9 cellular contexts compared by ENCODE assay signal in the genomic region with DNA sequence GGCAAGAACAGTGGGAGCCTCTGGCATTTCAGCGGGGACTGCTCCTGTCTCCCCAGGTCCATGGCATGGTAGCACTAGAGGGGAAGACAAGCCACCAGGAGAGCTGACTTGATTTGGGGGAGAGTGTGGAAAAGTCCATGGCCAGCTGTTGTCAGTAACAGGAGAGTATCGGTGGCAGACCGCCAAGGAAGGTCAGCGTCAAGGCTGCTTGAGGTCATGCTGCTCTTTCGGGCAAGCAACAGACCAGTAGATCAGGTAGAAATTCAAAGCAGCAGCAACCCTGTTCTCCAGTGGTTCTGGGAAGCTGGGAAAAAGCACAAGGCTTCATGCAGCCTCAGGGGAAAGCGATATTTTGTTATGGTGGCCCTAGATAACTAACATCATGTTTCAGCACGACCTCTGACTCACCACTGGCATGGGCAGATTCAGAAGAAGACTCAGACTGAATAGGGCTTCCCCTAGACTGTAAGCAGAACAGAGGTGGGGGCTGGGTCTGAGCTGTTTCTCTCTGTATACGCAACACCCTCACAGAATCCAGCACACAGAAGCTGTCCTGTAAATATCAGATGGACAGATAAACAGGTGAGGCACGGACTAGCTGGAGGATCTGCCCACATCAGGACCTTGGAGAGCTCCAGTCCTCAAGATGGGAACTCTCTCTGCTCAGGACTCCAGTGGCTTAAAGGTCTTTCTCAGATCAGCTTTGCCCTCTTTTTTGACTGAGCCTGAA. TPM values are rescaled to one million over a fixed set of nuclear protein-coding genes. Genes with fewer than 3 reads are reported as not detected.
A peak's percentile ranks its signal among the peaks of the same experiment; 100 is the strongest.
DNase-seq lines count a peak whose midpoint lies in the region; ATAC-seq and TF ChIP-seq lines count a peak whose summit lies in the region.
"Had no signal": no experiment of that assay in that cellular context is flagged by ENCODE, and none has a peak within 500 bp of the region (broad histone marks: within the 10 kb centered on the region; RNA-seq: fewer than 3 reads in every experiment).

No MANE protein-coding gene starts in this region.

- TF ChIP-seq CTCF in fibroblast of villous mesenchyme (IDR thresholded peaks at IDR 0.05; ENCODE audit: insufficient read depth, low read depth, low read length): no peak
- no peak for TF ChIP-seq CTCF in Peyer's patch (IDR thresholded peaks at IDR 0.05)

- POLR2A ChIA-PET in HEK293T (lab: Yijun Ruan, JAX): no interaction called here

- peaks cover 0 to 14% (median 0%) of the 10 kb centered on the region in 4 donors for H3K4me1 ChIP-seq in Peyer's patch

- CTCF ChIA-PET in HEK293T (lab: Yijun Ruan, JAX): no interaction called here

- no peaks in the 10 kb centered on the region for H3K36me3 ChIP-seq in Peyer's patch
- H3K36me3 ChIP-seq: ovary had no signal

- H3K4me3 ChIP-seq in fibroblast of villous mesenchyme (ENCODE audit: low read depth, low read length) (no peak overlapping the region), Peyer's patch (no peak overlapping the region)
- H3K4me3 ChIP-seq: ovary had no signal

- no peaks in the 10 kb centered on the region for H3K36me3 Mint-ChIP-seq in stimulated activated memory B cell treated with anti-CD40 and anti-IgM and Interleukin-4, amounts not matched to agents 10 μg/mL and 1 μg/mL and 100 μg/mL, for 72 hours

- DNase-seq in ACHN: peak; percentile 46
- DNase-seq in HEK293T (ENCODE audit: extremely low spot score): peak; percentile 50
- DNase-seq in SHP77 (lab: John Stamatoyannopoulos, UW): peak; percentile 29 to 36
- DNase-seq in fibroblast of villous mesenchyme (ENCODE audit: low read depth): peak; percentile 42
- no peak for DNase-seq in Peyer's patch
- DNase-seq in midbrain (lab: John Stamatoyannopoulos, UW): no peak
- no peak for DNase-seq in AG20443 (ENCODE audit: low spot score)

- peaks cover 32% of the 10 kb centered on the region for H3K27me3 Mint-ChIP-seq in stimulated activated memory B cell treated with anti-CD40 and anti-IgM and Interleukin-4, amounts not matched to agents 10 μg/mL and 1 μg/mL and 100 μg/mL, for 72 hours

- no peaks in the 10 kb centered on the region for H3K9me3 ChIP-seq in Peyer's patch
- H3K9me3 ChIP-seq: ovary had no signal

- peaks cover 2% of the 10 kb centered on the region for H3K9me3 Mint-ChIP-seq in stimulated activated memory B cell treated with anti-CD40 and anti-IgM and Interleukin-4, amounts not matched to agents 10 μg/mL and 1 μg/mL and 100 μg/mL, for 72 hours

- in situ Hi-C loops in ACHN (cut with HindIII; ENCODE audit: low pct_ligation_motif_present, low pct_unique_long_range_greater_than_20kb, low sequenced_read_pairs): no loop called here

- peaks cover 0 to 18% of the 10 kb centered on the region in 2 donors for H3K27me3 ChIP-seq in Peyer's patch
- H3K27me3 ChIP-seq: ovary had no signal

- H3K27ac ChIP-seq in Peyer's patch: no peak overlapping the region
- H3K27ac ChIP-seq: ovary had no signal

- no peak for TF ChIP-seq POLR2A in Peyer's patch (IDR thresholded peaks at IDR 0.05)

- no peak overlapping the region for H3K4me3 Mint-ChIP-seq in stimulated activated memory B cell treated with anti-CD40 and anti-IgM and Interleukin-4, amounts not matched to agents 10 μg/mL and 1 μg/mL and 100 μg/mL, for 72 hours

- no peak for ATAC-seq in stimulated activated memory B cell treated with anti-CD40 and anti-IgM and Interleukin-4, amounts not matched to agents 10 μg/mL and 1 μg/mL and 100 μg/mL, for 72 hours

- H3K4me1 Mint-ChIP-seq in stimulated activated memory B cell treated with anti-CD40 and anti-IgM and Interleukin-4, amounts not matched to agents 10 μg/mL and 1 μg/mL and 100 μg/mL, for 72 hours: no peaks in the 10 kb centered on the region

- H3K27ac Mint-ChIP-seq in stimulated activated memory B cell treated with anti-CD40 and anti-IgM and Interleukin-4, amounts not matched to agents 10 μg/mL and 1 μg/mL and 100 μg/mL, for 72 hours: no peak overlapping the region

TF ChIP-seq in HEK293T, 16 proteins besides CTCF, POLR2A, EP300 and RAD21:
- TF ChIP-seq, protein P1, sequence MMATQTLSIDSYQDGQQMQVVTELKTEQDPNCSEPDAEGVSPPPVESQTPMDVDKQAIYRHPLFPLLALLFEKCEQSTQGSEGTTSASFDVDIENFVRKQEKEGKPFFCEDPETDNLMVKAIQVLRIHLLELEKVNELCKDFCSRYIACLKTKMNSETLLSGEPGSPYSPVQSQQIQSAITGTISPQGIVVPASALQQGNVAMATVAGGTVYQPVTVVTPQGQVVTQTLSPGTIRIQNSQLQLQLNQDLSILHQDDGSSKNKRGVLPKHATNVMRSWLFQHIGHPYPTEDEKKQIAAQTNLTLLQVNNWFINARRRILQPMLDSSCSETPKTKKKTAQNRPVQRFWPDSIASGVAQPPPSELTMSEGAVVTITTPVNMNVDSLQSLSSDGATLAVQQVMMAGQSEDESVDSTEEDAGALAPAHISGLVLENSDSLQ (IDR thresholded peaks at IDR 0.05): no peak
- no peak for TF ChIP-seq NFRKB (IDR thresholded peaks at IDR 0.05)
- TF ChIP-seq FOXM1 (IDR thresholded peaks at IDR 0.05; ENCODE audit: borderline replicate concordance): no peak
- TF ChIP-seq SP1 (IDR thresholded peaks at IDR 0.05): no peak
- TF ChIP-seq BHLHE40 (IDR thresholded peaks at IDR 0.05; ENCODE audit: borderline replicate concordance): no peak
- no peak for TF ChIP-seq ARNT (IDR thresholded peaks at IDR 0.05)

RNA-seq across cellular contexts. Expression of a gene that starts 35.2 kb away (rescaled TPM):
- total RNA-seq in fibroblast of villous mesenchyme (under 0.01 TPM in 2 replicates), Peyer's patch (1 to 10 TPM in 1 of 4 donors, under 1 TPM in 2, not detected in 1; 0.18 to 2.5 (median 0.19) TPM)

Comparison
In these comparisons a context has a peak if more than half of its experiments do, and no peak if none do; other contexts are left out.
1. DNase-seq: peak in ACHN (single experiment), HEK293T (single experiment), SHP77 (2 of 2) and fibroblast of villous mesenchyme (single experiment); none in Peyer's patch (0 of 3), midbrain (single experiment) and AG20443 (single experiment).